Comparison of ENCODE assay signal across 12 cellular contexts in genomic region chr1:228825840-228826484, GRCh38.
DNase-seq lines count a peak whose midpoint lies in the region; ATAC-seq, FAIRE-seq and TF ChIP-seq lines count a peak whose summit lies in the region.
"Had no signal": no experiment of that assay in that cellular context is flagged by ENCODE, and none has a peak within 500 bp of the region (broad histone marks: within the 10 kb centered on the region; RNA-seq: fewer than 3 reads in every experiment).

No MANE protein-coding gene starts in this region.

- no peaks in the 10 kb centered on the region for H3K79me2 ChIP-seq in osteoblast (ENCODE audit: insufficient read depth, low read length)

- H3K36me3 Mint-ChIP-seq in activated CD8-positive, alpha-beta memory T cell treated with anti-CD3 and anti-CD28 coated beads, Interleukin-2, amount 10 ng/mL, durations not matched to agents 7 days and 5 days, result peaks cover 6% of the 10 kb centered on the region
- H3K36me3 Mint-ChIP-seq in natural killer cell treated with Interleukin-12 subunit alpha and Interleukin-12 subunit beta and Interleukin-15 and Interleukin-18, amount 100 ng/mL, for 72 hours, result no peaks in the 10 kb centered on the region

- no peak for TF ChIP-seq POLR2A in GM12891 (IDR thresholded peaks at IDR 0.05; ENCODE audit: low read depth, low read length)

- H3K36me3 ChIP-seq in osteoblast (ENCODE audit: insufficient read depth, low read length), result no peaks in the 10 kb centered on the region
- H3K36me3 ChIP-seq: esophagus squamous epithelium had no signal

- no peak for TF ChIP-seq CTCF in osteoblast (IDR thresholded peaks at IDR 0.05; ENCODE audit: extremely low read depth, low read depth, low read length)

- no peak overlapping the region for H3K27ac ChIP-seq in osteoblast (ENCODE audit: low read depth, low read length)
- H3K27ac ChIP-seq: esophagus squamous epithelium had no signal

- H3K4me1 ChIP-seq in osteoblast (ENCODE audit: insufficient read depth, low read length), result no peaks in the 10 kb centered on the region

- H3K4me2 ChIP-seq in osteoblast (ENCODE audit: insufficient read depth, low read length), result no peak overlapping the region

- no peaks in the 10 kb centered on the region for H4K20me1 ChIP-seq in osteoblast (ENCODE audit: insufficient read depth, low read length)

- no peak overlapping the region for H3K27ac Mint-ChIP-seq in activated CD8-positive, alpha-beta memory T cell treated with anti-CD3 and anti-CD28 coated beads, Interleukin-2, amount 10 ng/mL, durations not matched to agents 7 days and 5 days
- H3K27ac Mint-ChIP-seq in natural killer cell treated with Interleukin-12 subunit alpha and Interleukin-12 subunit beta and Interleukin-15 and Interleukin-18, amount 100 ng/mL, for 72 hours, result no peak overlapping the region
- H3K27ac Mint-ChIP-seq: stimulated activated naive CD8-positive, alpha-beta T cell treated with anti-CD3 and anti-CD28 coated beads, Interleukin-15, Interleukin-2, amounts not matched to agents 100 ng/mL and 50 ng/mL, for 24 hours had no signal

- CTCF ChIA-PET in activated CD8-positive, alpha-beta memory T cell treated with anti-CD3 and anti-CD28 coated beads, Interleukin-2, amount 10 ng/mL, durations not matched to agents 7 days and 5 days (lab: Charles Lee), result interaction anchor here (1.1 to 1.2 kb wide), 3 partner anchors 16 to 401 kb away, joined by 3 to 4 read pairs (median 3); no protein-coding TSS in a partner anchor

- H2AFZ ChIP-seq in osteoblast (ENCODE audit: low read length), result no peak overlapping the region

- peak; percentile 16 for ATAC-seq in activated CD8-positive, alpha-beta memory T cell treated with anti-CD3 and anti-CD28 coated beads, Interleukin-2, amount 10 ng/mL, durations not matched to agents 7 days and 5 days
- ATAC-seq in GM21515 (IDR thresholded peaks at IDR 0.05; ENCODE audit: unreplicated experiment), result peak; percentile 60
- peak; percentile 81 for ATAC-seq in HG03342 (IDR thresholded peaks at IDR 0.05; ENCODE audit: unreplicated experiment)
- ATAC-seq in natural killer cell treated with Interleukin-12 subunit alpha and Interleukin-12 subunit beta and Interleukin-15 and Interleukin-18, amount 100 ng/mL, for 72 hours, result peak in 1 of 2 donors; percentile 43

- no peaks in the 10 kb centered on the region for H3K27me3 ChIP-seq in osteoblast (ENCODE audit: insufficient read depth, low read length)
- H3K27me3 ChIP-seq: esophagus squamous epithelium had no signal

- peaks cover 39% of the 10 kb centered on the region for H3K27me3 Mint-ChIP-seq in activated CD8-positive, alpha-beta memory T cell treated with anti-CD3 and anti-CD28 coated beads, Interleukin-2, amount 10 ng/mL, durations not matched to agents 7 days and 5 days
- peaks cover 8 to 21% of the 10 kb centered on the region in 2 donors for H3K27me3 Mint-ChIP-seq in natural killer cell treated with Interleukin-12 subunit alpha and Interleukin-12 subunit beta and Interleukin-15 and Interleukin-18, amount 100 ng/mL, for 72 hours

- H3K9me3 Mint-ChIP-seq in activated CD8-positive, alpha-beta memory T cell treated with anti-CD3 and anti-CD28 coated beads, Interleukin-2, amount 10 ng/mL, durations not matched to agents 7 days and 5 days (ENCODE audit: low read depth), result no peaks in the 10 kb centered on the region
- no peaks in the 10 kb centered on the region for H3K9me3 Mint-ChIP-seq in natural killer cell treated with Interleukin-12 subunit alpha and Interleukin-12 subunit beta and Interleukin-15 and Interleukin-18, amount 100 ng/mL, for 72 hours
- H3K9me3 Mint-ChIP-seq: activated T-cell treated with anti-CD3 and anti-CD28 coated beads, Interleukin-2, amount 50 U/mL, for 72 hours; stimulated activated naive CD8-positive, alpha-beta T cell treated with anti-CD3 and anti-CD28 coated beads, Interleukin-15, Interleukin-2, amounts not matched to agents 100 ng/mL and 50 ng/mL, for 24 hours had no signal

- peaks cover 35% of the 10 kb centered on the region for H3K4me1 Mint-ChIP-seq in activated CD8-positive, alpha-beta memory T cell treated with anti-CD3 and anti-CD28 coated beads, Interleukin-2, amount 10 ng/mL, durations not matched to agents 7 days and 5 days
- H3K4me1 Mint-ChIP-seq in natural killer cell treated with Interleukin-12 subunit alpha and Interleukin-12 subunit beta and Interleukin-15 and Interleukin-18, amount 100 ng/mL, for 72 hours (ENCODE audit: low read depth in 2 of 2), result peaks cover 9 to 20% of the 10 kb centered on the region in 2 donors

- H3K4me3 Mint-ChIP-seq in activated CD8-positive, alpha-beta memory T cell treated with anti-CD3 and anti-CD28 coated beads, Interleukin-2, amount 10 ng/mL, durations not matched to agents 7 days and 5 days, result no peak overlapping the region
- H3K4me3 Mint-ChIP-seq in natural killer cell treated with Interleukin-12 subunit alpha and Interleukin-12 subunit beta and Interleukin-15 and Interleukin-18, amount 100 ng/mL, for 72 hours, result peak overlapping the region; percentile 32
- H3K4me3 Mint-ChIP-seq: activated T-cell treated with anti-CD3 and anti-CD28 coated beads, Interleukin-2, amount 50 U/mL, for 72 hours; stimulated activated naive CD8-positive, alpha-beta T cell treated with anti-CD3 and anti-CD28 coated beads, Interleukin-15, Interleukin-2, amounts not matched to agents 100 ng/mL and 50 ng/mL, for 24 hours had no signal

- FAIRE-seq in GM12891 (lab: Jason Lieb, UNC), result no peak

- H3K4me3 ChIP-seq in osteoblast (ENCODE audit: insufficient read depth, low read length), result no peak overlapping the region
- H3K4me3 ChIP-seq: esophagus squamous epithelium had no signal

- H3K9me3 ChIP-seq in osteoblast (ENCODE audit: low read depth, low read length), result no peaks in the 10 kb centered on the region
- H3K9me3 ChIP-seq: esophagus squamous epithelium had no signal

- no peak for DNase-seq in activated CD8-positive, alpha-beta memory T cell treated with anti-CD3 and anti-CD28 coated beads, Interleukin-2, amount 10 ng/mL, durations not matched to agents 7 days and 5 days
- no peak for DNase-seq in activated CD8-positive, alpha-beta memory T cell treated with anti-CD3 and anti-CD28 coated beads for 24 hours
- DNase-seq in natural killer cell treated with Interleukin-12 subunit alpha and Interleukin-12 subunit beta and Interleukin-15 and Interleukin-18, amount 100 ng/mL, for 72 hours (ENCODE audit: low spot score), result no peak
- no peak for DNase-seq in GM12891 (ENCODE audit: insufficient read length, low spot score)
- DNase-seq in OCI-M2 (lab: John Stamatoyannopoulos, UW; ENCODE audit: unreplicated experiment), result no peak
- no peak for DNase-seq in osteoblast (ENCODE audit: insufficient read length, low spot score, missing footprints)
- DNase-seq: activated T-cell treated with anti-CD3 and anti-CD28 coated beads, Interleukin-2, amount 50 U/mL, for 72 hours; esophagus squamous epithelium; NCI-H1436 had no signal

TF ChIP-seq in GM12891, 5 proteins besides CTCF, POLR2A, EP300 and RAD21:
- no peak for TF ChIP-seq SPI1 (IDR thresholded peaks at IDR 0.05; ENCODE audit: low read depth, low read length)
- no peak for TF ChIP-seq TAF1 (IDR thresholded peaks at IDR 0.05; ENCODE audit: low read depth, low read length)
- TF ChIP-seq POLR2AphosphoS5 (IDR thresholded peaks at IDR 0.05; ENCODE audit: low read depth, low read length), result no peak
- TF ChIP-seq POU2F2 (IDR thresholded peaks at IDR 0.05; ENCODE audit: low read depth, low read length), result no peak
- TF ChIP-seq PAX5 (IDR thresholded peaks at IDR 0.05; ENCODE audit: insufficient read depth, low read length, severe bottlenecking), result no peak
